ENCODE assay signal across 35 cellular contexts in genomic region chr1:97101523-97101922, GRCh38.
"Had no signal": no experiment of that assay in that cellular context is flagged by ENCODE, and none has a peak within 500 bp of the region (broad histone marks: within the 10 kb centered on the region; RNA-seq: fewer than 3 reads in every experiment).

No MANE protein-coding gene starts in this region.

- H3K9me3 Mint-ChIP-seq: activated CD4-positive, alpha-beta memory T cell treated with anti-CD3 and anti-CD28 coated beads for 36 hours; activated CD4-positive, alpha-beta T cell treated with anti-CD3 and anti-CD28 coated beads, Interleukin-2, amount 10 ng/mL, durations not matched to agents 24 days and 14 days; activated naive CD4-positive, alpha-beta T cell treated with anti-CD3 and anti-CD28 coated beads for 36 hours; activated T-helper 1 cell treated with anti-CD3 and anti-CD28 coated beads, Interleukin-12 subunit alpha, Interleukin-12 subunit beta, Interleukin-2, Interleukin-4 antibody, amounts not matched to agents 30 ng/mL and 10 ng/mL and 1 ng/mL, durations not matched to agents 14 hours and 24 hours and 36 hours; activated T-helper 17 cell treated with anti-CD3 and anti-CD28 coated beads, Interleukin-2, amount 50 U/mL, for 72 hours; central memory CD8-positive, alpha-beta T cell; T-helper 2 cell treated with Interferon-gamma antibody and Interleukin-4, amounts not matched to agents 5 μg/mL and 100 μg/mL, for 36 hours had no signal

- DNase-seq: activated B cell treated with CpG ODN at 0.5 μM for 24 hours; activated CD4-positive, alpha-beta memory T cell treated with anti-CD3 and anti-CD28 coated beads for 36 hours; activated CD4-positive, alpha-beta T cell treated with anti-CD3 and anti-CD28 coated beads for 4 hours; activated CD4-positive, alpha-beta T cell treated with anti-CD3 and anti-CD28 coated beads, Interleukin-2, amount 10 ng/mL, durations not matched to agents 24 days and 14 days; activated CD4-positive, alpha-beta T cell treated with anti-CD3 and anti-CD28 coated beads, Interleukin-2, amount 50 U/mL, for 1 hour; activated CD4-positive, alpha-beta T cell treated with anti-CD3 and anti-CD28 coated beads, Interleukin-2, amount 50 U/mL, for 4 hours; activated CD4-positive, CD25-positive, alpha-beta regulatory T cell treated with anti-CD3 and anti-CD28 coated beads, Interleukin-2, amount 50 U/mL, for 72 hours; activated CD8-positive, alpha-beta memory T cell treated with anti-CD3 and anti-CD28 coated beads, Interleukin-2, amount 50 U/mL, for 4 hours; activated CD8-positive, alpha-beta T cell treated with anti-CD3 and anti-CD28 coated beads for 36 hours; activated effector memory CD4-positive, alpha-beta T cell treated with anti-CD3 and anti-CD28 coated beads, Interleukin-2, amount 50 U/mL, for 16 hours; activated gamma-delta T cell treated with Interleukin-2 at 50 U/mL for 16 hours; activated naive CD4-positive, alpha-beta T cell; activated naive CD4-positive, alpha-beta T cell treated with anti-CD3 and anti-CD28 coated beads for 36 hours; activated naive CD4-positive, alpha-beta T cell treated with anti-CD3 and anti-CD28 coated beads, Interleukin-2, amount 50 U/mL, for 16 hours; activated naive CD8-positive, alpha-beta T cell treated with anti-CD3 and anti-CD28 coated beads for 36 hours; activated T-cell treated with anti-CD3 and anti-CD28 coated beads for 4 hours; activated T-cell treated with anti-CD3 and anti-CD28 coated beads, Interleukin-2, amount 50 U/mL, for 1 hour; activated T-cell treated with anti-CD3 and anti-CD28 coated beads, Interleukin-2, amount 50 U/mL, for 4 hours; activated T-cell treated with anti-CD3 and anti-CD28 coated beads, Interleukin-2, amount 50 U/mL, for 72 hours; adrenal gland; amniotic stem cell; caudate nucleus; cerebellar nuclear complex; T-helper 2 cell; T-helper 9 cell had no signal

- H3K4me3 Mint-ChIP-seq: activated B cell treated with CpG ODN at 0.5 μM for 24 hours; activated CD4-positive, alpha-beta memory T cell treated with anti-CD3 and anti-CD28 coated beads for 36 hours; activated CD4-positive, alpha-beta T cell treated with anti-CD3 and anti-CD28 coated beads, Interleukin-2, amount 10 ng/mL, durations not matched to agents 24 days and 14 days; activated CD8-positive, alpha-beta T cell treated with anti-CD3 and anti-CD28 coated beads for 36 hours; activated naive CD4-positive, alpha-beta T cell treated with anti-CD3 and anti-CD28 coated beads for 36 hours; activated naive CD8-positive, alpha-beta T cell treated with anti-CD3 and anti-CD28 coated beads for 36 hours; activated T-cell treated with anti-CD3 and anti-CD28 coated beads, Interleukin-2, amount 50 U/mL, for 4 hours; activated T-cell treated with anti-CD3 and anti-CD28 coated beads, Interleukin-2, amount 50 U/mL, for 72 hours; activated T-helper 1 cell treated with anti-CD3 and anti-CD28 coated beads, Interleukin-12 subunit alpha, Interleukin-12 subunit beta, Interleukin-2, Interleukin-4 antibody, amounts not matched to agents 30 ng/mL and 10 ng/mL and 1 ng/mL, durations not matched to agents 14 hours and 24 hours and 36 hours; activated T-helper 17 cell treated with anti-CD3 and anti-CD28 coated beads, Interleukin-2, amount 50 U/mL, for 72 hours; brain; central memory CD8-positive, alpha-beta T cell; T-helper 1 cell treated with Interleukin-12 subunit alpha and Interleukin-12 subunit beta and Interleukin-4 antibody, amounts not matched to agents 30 μg/mL and 1 μg/mL, for 36 hours; T-helper 2 cell treated with Interferon-gamma antibody and Interleukin-4, amounts not matched to agents 5 μg/mL and 100 μg/mL, for 36 hours had no signal

- H3K4me3 ChIP-seq: adrenal gland, ascending aorta, cardiac muscle cell had no signal

- H3K27ac Mint-ChIP-seq: activated B cell treated with CpG ODN at 0.5 μM for 24 hours; activated CD4-positive, alpha-beta memory T cell treated with anti-CD3 and anti-CD28 coated beads for 36 hours; activated CD4-positive, alpha-beta T cell treated with anti-CD3 and anti-CD28 coated beads, Interleukin-2, amount 10 ng/mL, durations not matched to agents 24 days and 14 days; activated CD8-positive, alpha-beta T cell treated with anti-CD3 and anti-CD28 coated beads for 36 hours; activated naive CD4-positive, alpha-beta T cell treated with anti-CD3 and anti-CD28 coated beads for 36 hours; activated naive CD4-positive, alpha-beta T cell treated with anti-CD3 and anti-CD28 coated beads, Interleukin-2, amount 50 U/mL, for 72 hours; activated naive CD8-positive, alpha-beta T cell treated with anti-CD3 and anti-CD28 coated beads for 36 hours; activated T-cell treated with anti-CD3 and anti-CD28 coated beads, Interleukin-2, amount 50 U/mL, for 72 hours; activated T-helper 1 cell treated with anti-CD3 and anti-CD28 coated beads, Interleukin-12 subunit alpha, Interleukin-12 subunit beta, Interleukin-2, Interleukin-4 antibody, amounts not matched to agents 30 ng/mL and 10 ng/mL and 1 ng/mL, durations not matched to agents 14 hours and 24 hours and 36 hours; activated T-helper 17 cell treated with anti-CD3 and anti-CD28 coated beads, Interleukin-2, amount 50 U/mL, for 72 hours; brain; T-helper 1 cell treated with Interleukin-12 subunit alpha and Interleukin-12 subunit beta and Interleukin-4 antibody, amounts not matched to agents 30 μg/mL and 1 μg/mL, for 36 hours; T-helper 2 cell treated with Interferon-gamma antibody and Interleukin-4, amounts not matched to agents 5 μg/mL and 100 μg/mL, for 36 hours had no signal

- H3K27me3 Mint-ChIP-seq: activated B cell treated with CpG ODN at 0.5 μM for 24 hours; activated CD4-positive, alpha-beta memory T cell treated with anti-CD3 and anti-CD28 coated beads for 36 hours; activated CD4-positive, alpha-beta T cell treated with anti-CD3 and anti-CD28 coated beads, Interleukin-2, amount 10 ng/mL, durations not matched to agents 24 days and 14 days; activated CD8-positive, alpha-beta T cell treated with anti-CD3 and anti-CD28 coated beads for 36 hours; activated naive CD8-positive, alpha-beta T cell treated with anti-CD3 and anti-CD28 coated beads for 36 hours; activated T-helper 17 cell treated with anti-CD3 and anti-CD28 coated beads, Interleukin-2, amount 50 U/mL, for 72 hours; central memory CD8-positive, alpha-beta T cell had no signal

- H3K4me1 ChIP-seq: adrenal gland, ascending aorta had no signal

- H3K9me3 ChIP-seq: adrenal gland, ascending aorta had no signal

- H3K27ac ChIP-seq: adrenal gland, ascending aorta, cardiac muscle cell, VCaP had no signal

- H3K36me3 ChIP-seq: adrenal gland, cardiac muscle cell had no signal

- H3K27me3 ChIP-seq: adrenal gland, ascending aorta, cardiac muscle cell had no signal

- ATAC-seq: activated CD8-positive, alpha-beta T cell treated with anti-CD3 and anti-CD28 coated beads for 36 hours; activated naive CD4-positive, alpha-beta T cell treated with anti-CD3 and anti-CD28 coated beads, Interleukin-2, amount 50 U/mL, for 72 hours; activated T-cell treated with anti-CD3 and anti-CD28 coated beads, Interleukin-2, amount 50 U/mL, for 4 hours; activated T-cell treated with anti-CD3 and anti-CD28 coated beads, Interleukin-2, amount 50 U/mL, for 72 hours; activated T-helper 17 cell treated with anti-CD3 and anti-CD28 coated beads, Interleukin-2, amount 50 U/mL, for 72 hours had no signal

- H3K4me1 Mint-ChIP-seq: activated B cell treated with CpG ODN at 0.5 μM for 24 hours; activated CD4-positive, alpha-beta T cell treated with anti-CD3 and anti-CD28 coated beads, Interleukin-2, amount 10 ng/mL, durations not matched to agents 24 days and 14 days; activated naive CD8-positive, alpha-beta T cell treated with anti-CD3 and anti-CD28 coated beads for 36 hours; activated T-helper 17 cell treated with anti-CD3 and anti-CD28 coated beads, Interleukin-2, amount 50 U/mL, for 72 hours; central memory CD8-positive, alpha-beta T cell had no signal
